Comparison of ENCODE assay signal across 9 cellular contexts in the genomic region with DNA sequence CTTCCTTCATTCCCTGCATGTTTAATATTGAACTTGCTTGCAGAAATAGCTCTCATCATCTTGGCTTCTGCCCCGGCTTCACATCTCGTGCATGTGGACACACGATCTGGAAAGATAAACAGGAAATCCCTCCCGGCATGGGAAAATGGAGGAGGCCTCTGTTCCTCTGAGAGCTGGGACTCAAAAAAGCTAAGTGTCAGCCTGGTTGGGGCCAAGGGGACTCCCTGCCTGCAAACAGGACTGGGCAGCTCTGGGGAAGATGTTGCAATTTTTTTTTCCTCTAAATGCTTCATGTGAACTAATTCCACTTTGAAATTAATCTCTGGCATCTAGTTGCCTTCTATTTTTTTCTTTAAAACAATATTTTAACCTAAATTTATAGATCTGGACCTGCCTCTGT.
DNase-seq lines count a peak whose midpoint lies in the region; ATAC-seq and TF ChIP-seq lines count a peak whose summit lies in the region.
"Had no signal": no experiment of that assay in that cellular context is flagged by ENCODE, and none has a peak within 500 bp of the region (broad histone marks: within the 10 kb centered on the region; RNA-seq: fewer than 3 reads in every experiment).

No MANE protein-coding gene starts in this region.

- H3K4me3 Mint-ChIP-seq in stimulated activated naive B cell treated with anti-CD40 and anti-IgM and Interleukin-4, amounts not matched to agents 10 μg/mL and 1 μg/mL and 100 μg/mL, for 72 hours: no peak overlapping the region

- peak; percentile 77 for DNase-seq in AG08396 (ENCODE audit: low spot score)
- peak; percentile 3 for DNase-seq in NCI-H128 (lab: John Stamatoyannopoulos, UW; ENCODE audit: unreplicated experiment)
- DNase-seq in choroid plexus epithelial cell (ENCODE audit: low read depth): peak; percentile 91
- peak; percentile 49 for DNase-seq in medulla oblongata (ENCODE audit: extremely low spot score)
- DNase-seq in activated T-cell treated with anti-CD3 and anti-CD28 coated beads, Interleukin-2, amount 50 U/mL, for 48 hours: no peak
- DNase-seq in GM10248 (ENCODE audit: extremely low spot score): no peak
- DNase-seq in stimulated activated naive B cell treated with anti-CD40 and anti-IgM and Interleukin-4, amounts not matched to agents 10 μg/mL and 1 μg/mL and 100 μg/mL, for 72 hours: no peak
- DNase-seq: DMS79 treated with DMSO at 0.1 percent for 48 hours had no signal

- peaks cover 0 to 4% of the 10 kb centered on the region in 2 donors for H3K4me1 Mint-ChIP-seq in stimulated activated naive B cell treated with anti-CD40 and anti-IgM and Interleukin-4, amounts not matched to agents 10 μg/mL and 1 μg/mL and 100 μg/mL, for 72 hours

- H3K27ac Mint-ChIP-seq in stimulated activated naive B cell treated with anti-CD40 and anti-IgM and Interleukin-4, amounts not matched to agents 10 μg/mL and 1 μg/mL and 100 μg/mL, for 72 hours: no peak overlapping the region

- POLR2A ChIA-PET in GM10248 (lab: Yijun Ruan, JAX): no interaction called here

- H3K36me3 Mint-ChIP-seq in stimulated activated naive B cell treated with anti-CD40 and anti-IgM and Interleukin-4, amounts not matched to agents 10 μg/mL and 1 μg/mL and 100 μg/mL, for 72 hours: no peaks in the 10 kb centered on the region

- CTCF ChIA-PET in GM10248 (lab: Yijun Ruan, JAX): interaction anchor here (1.0 to 3.2 kb wide), 7 partner anchors 9 to 364 kb away, joined by 3 to 14 read pairs (median 4); no protein-coding TSS in a partner anchor

- no peak for ATAC-seq in HG02571 (IDR thresholded peaks at IDR 0.05; ENCODE audit: unreplicated experiment)
- no peak for ATAC-seq in stimulated activated naive B cell treated with anti-CD40 and anti-IgM and Interleukin-4, amounts not matched to agents 10 μg/mL and 1 μg/mL and 100 μg/mL, for 72 hours (replicated peaks)

- no peak overlapping the region for H3K4me3 ChIP-seq in choroid plexus epithelial cell (ENCODE audit: low read depth, low read length)

- no peak for TF ChIP-seq CTCF in choroid plexus epithelial cell (conservative IDR thresholded peaks at IDR 0.05; ENCODE audit: low read depth, low read length)
- TF ChIP-seq CTCF in GM10248 (IDR thresholded peaks at IDR 0.05; ENCODE audit: control extremely low read depth, extremely low read depth, low read depth, missing control alignments): no peak

- H3K9me3 Mint-ChIP-seq in stimulated activated naive B cell treated with anti-CD40 and anti-IgM and Interleukin-4, amounts not matched to agents 10 μg/mL and 1 μg/mL and 100 μg/mL, for 72 hours: no peaks in the 10 kb centered on the region

- peaks cover 19 to 20% of the 10 kb centered on the region in 2 donors for H3K27me3 Mint-ChIP-seq in stimulated activated naive B cell treated with anti-CD40 and anti-IgM and Interleukin-4, amounts not matched to agents 10 μg/mL and 1 μg/mL and 100 μg/mL, for 72 hours

Comparison
In these comparisons a context has a peak if more than half of its experiments do, and no peak if none do; other contexts are left out.
1. DNase-seq: peak in AG08396 (single experiment), NCI-H128 (single experiment), choroid plexus epithelial cell (single experiment) and medulla oblongata (single experiment); none in activated T-cell treated with anti-CD3 and anti-CD28 coated beads, Interleukin-2, amount 50 U/mL, for 48 hours (0 of 2), GM10248 (single experiment) and stimulated activated naive B cell treated with anti-CD40 and anti-IgM and Interleukin-4, amounts not matched to agents 10 μg/mL and 1 μg/mL and 100 μg/mL, for 72 hours (single experiment).